In genomic region chr2:131478855-131479461, GRCh38 we compare ENCODE assay signal across 12 cellular contexts. TPM values are rescaled to one million over a fixed set of nuclear protein-coding genes. Genes with fewer than 3 reads are reported as not detected.
DNase-seq lines count a peak whose midpoint lies in the region; ATAC-seq and TF ChIP-seq lines count a peak whose summit lies in the region.
"Not testable (repeated sequence)": the region's sequence is repeated elsewhere in the genome, so short reads cannot be mapped to it uniquely, and the experiment has no call there.
"Had no signal": no experiment of that assay in that cellular context is flagged by ENCODE, and none has a peak within 500 bp of the region (broad histone marks: within the 10 kb centered on the region; RNA-seq: fewer than 3 reads in every experiment).

No MANE protein-coding gene starts in this region.

- not testable (repeated sequence) for H3K4me3 Mint-ChIP-seq in activated naive CD8-positive, alpha-beta T cell treated with anti-CD3 and anti-CD28 coated beads, Interleukin-2, amount 50 U/mL, for 24 hours

- not testable (repeated sequence) for H3K4me3 ChIP-seq in fibroblast of mammary gland (ENCODE audit: control insufficient read depth, low read depth, low read length); hepatocyte; right lobe of liver
- peak overlapping the region in 2 of 10 donors; percentile 2 to 21 for H3K4me3 ChIP-seq in heart right ventricle

- ATAC-seq in activated naive CD8-positive, alpha-beta T cell treated with anti-CD3 and anti-CD28 coated beads, Interleukin-2, amount 50 U/mL, for 24 hours = peak; percentile 47
- peak in 7 of 8 donors; percentile 30 to 84 (median 68) for ATAC-seq in heart right ventricle
- peak; percentile 88 to 94 (median 90) for ATAC-seq in right lobe of liver
- peak; percentile 42 for ATAC-seq in stimulated activated naive CD8-positive, alpha-beta T cell treated with anti-CD3 and anti-CD28 coated beads, Interleukin-15, Interleukin-2, amounts not matched to agents 100 U/mL and 50 U/mL, for 24 hours

- not testable (repeated sequence) for H3K9me3 Mint-ChIP-seq in activated naive CD8-positive, alpha-beta T cell treated with anti-CD3 and anti-CD28 coated beads, Interleukin-2, amount 50 U/mL, for 24 hours

- H4K20me1 ChIP-seq in hepatocyte (ENCODE audit: insufficient read depth, poor library complexity, severe bottlenecking) = not testable (repeated sequence)

- not testable (repeated sequence) for H3K9me3 ChIP-seq in heart right ventricle; hepatocyte (ENCODE audit: low read depth); right lobe of liver

- 50 to 76% methylated on average over 9 of the region's 9 CpGs for WGBS in heart right ventricle, 2 donors
- WGBS in hepatocyte (ENCODE audit: low lambda C conversion rate, missing lambda C conversion rate) = 93% methylated on average over 9 of the region's 9 CpGs
- WGBS in right lobe of liver (ENCODE audit: insufficient coverage, low coverage, low lambda C conversion rate, missing lambda C conversion rate) = 60% methylated on average over 6 of the region's 9 CpGs

- not testable (repeated sequence) for H3K9me2 ChIP-seq in hepatocyte (replicated peaks; ENCODE audit: insufficient read depth)

- peaks cover 0 to 12% (median 0%) of the 10 kb centered on the region in 9 donors for H3K36me3 ChIP-seq in heart right ventricle
- not testable (repeated sequence) for H3K36me3 ChIP-seq in hepatocyte (replicated peaks; ENCODE audit: insufficient read depth, low read depth); right lobe of liver

- H3K4me2 ChIP-seq in hepatocyte = not testable (repeated sequence)

- H3K36me3 Mint-ChIP-seq in activated naive CD8-positive, alpha-beta T cell treated with anti-CD3 and anti-CD28 coated beads, Interleukin-2, amount 50 U/mL, for 24 hours (ENCODE audit: low read depth) = not testable (repeated sequence)

- H3K27ac ChIP-seq in VCaP = peak overlapping the region; percentile 75
- peak overlapping the region in 9 of 10 donors; percentile 10 to 77 (median 43) for H3K27ac ChIP-seq in heart right ventricle
- H3K27ac ChIP-seq in hepatocyte = peak overlapping the region; percentile 12
- peak overlapping the region in 1 of 3 donors; percentile 13 for H3K27ac ChIP-seq in right lobe of liver

- H3K27me3 ChIP-seq in heart right ventricle, hepatocyte, right lobe of liver: not testable (repeated sequence)

- H3K27me3 Mint-ChIP-seq in activated naive CD8-positive, alpha-beta T cell treated with anti-CD3 and anti-CD28 coated beads, Interleukin-2, amount 50 U/mL, for 24 hours = not testable (repeated sequence)

- not testable (repeated sequence) for H2AFZ ChIP-seq in hepatocyte

- TF ChIP-seq POLR2A in right lobe of liver (IDR thresholded peaks at IDR 0.05) = not testable (repeated sequence)

- DNase-seq in activated naive CD8-positive, alpha-beta T cell treated with anti-CD3 and anti-CD28 coated beads, Interleukin-2, amount 50 U/mL, for 24 hours; heart right ventricle; hepatocyte (ENCODE audit: low spot score); right lobe of liver; stimulated activated naive CD8-positive, alpha-beta T cell treated with anti-CD3 and anti-CD28 coated beads, Interleukin-15, Interleukin-2, amounts not matched to agents 100 U/mL and 50 U/mL, for 24 hours: not testable (repeated sequence)
- peak; percentile 35 for DNase-seq in fibroblast of mammary gland (ENCODE audit: low read depth)

- H3K27ac Mint-ChIP-seq in activated naive CD8-positive, alpha-beta T cell treated with anti-CD3 and anti-CD28 coated beads, Interleukin-2, amount 50 U/mL, for 24 hours = peak overlapping the region; percentile 57

- not testable (repeated sequence) for H3K4me1 Mint-ChIP-seq in activated naive CD8-positive, alpha-beta T cell treated with anti-CD3 and anti-CD28 coated beads, Interleukin-2, amount 50 U/mL, for 24 hours

- not testable (repeated sequence) for H3K79me2 ChIP-seq in hepatocyte

- intact Hi-C loops in heart right ventricle (cut with DNase I); right lobe of liver (cut with DNase I): not testable (repeated sequence)

- not testable (repeated sequence) for TF ChIP-seq CTCF in VCaP (conservative IDR thresholded peaks at IDR 0.05); fibroblast of mammary gland (conservative IDR thresholded peaks at IDR 0.05; ENCODE audit: control insufficient read depth, insufficient read depth, low read depth, low read length); heart right ventricle (IDR thresholded peaks at IDR 0.05); hepatocyte (IDR thresholded peaks at IDR 0.05; ENCODE audit: poor library complexity); right lobe of liver (IDR thresholded peaks at IDR 0.05)

- H3K4me1 ChIP-seq in heart right ventricle; hepatocyte (ENCODE audit: insufficient read depth); right lobe of liver: not testable (repeated sequence)

RNA-seq across cellular contexts. Expression of gene TUBA3D, which starts 3.0 kb away (rescaled TPM):
- total RNA-seq in heart right ventricle (100 to 1,000 TPM in 3 of 10 donors, 10 to 100 TPM in 3, 1 to 10 TPM in 4; 5.1 to 135 (median 13.1) TPM), hepatocyte (104 and 126 TPM in 2 replicates), right lobe of liver (1 to 10 TPM in 2 of 6 experiments, under 1 TPM in 2, not detected in 2; 0.30 to 3.1 (median 1.5) TPM)
- polyA plus RNA-seq in heart right ventricle (100 to 1,000 TPM in 1 of 2 donors, 10 to 100 TPM in 1; 92.5 to 677 TPM), hepatocyte (65.1 and 86.7 TPM in 2 replicates)
- total RNA-seq: CD8-positive, alpha-beta T cell; GM23248 had no signal
- polyA plus RNA-seq: A549, AG04450, CD14-positive monocyte, GM23248 had no signal

RNA-seq across cellular contexts. Expression of gene MZT2A, which starts 13.2 kb away (rescaled TPM):
- 100 to 1,000 TPM; 114 to 279 (median 186) TPM for total RNA-seq in heart right ventricle
- polyA plus RNA-seq in heart right ventricle = 100 to 1,000 TPM; 533 to 674 TPM
- total RNA-seq in hepatocyte = 118 TPM in 2 replicates
- 211 TPM in 2 replicates for polyA plus RNA-seq in hepatocyte
- 10 to 100 TPM; 36.5 to 61.9 (median 42.6) TPM for total RNA-seq in right lobe of liver

RNA-seq across cellular contexts. Expression of gene CCDC74A, which starts 48.7 kb away (rescaled TPM):
- total RNA-seq in heart right ventricle (1 to 10 TPM in 5 of 10 donors, under 1 TPM in 5; 0.32 to 1.9 (median 0.92) TPM), hepatocyte (9.4 and 10.6 TPM in 2 replicates), right lobe of liver (1 to 10 TPM in 1 of 6 experiments, under 1 TPM in 5; 0.20 to 1.2 (median 0.56) TPM)
- polyA plus RNA-seq in heart right ventricle (1 to 10 TPM; 1.2 to 1.6 TPM), hepatocyte (8.0 and 9.0 TPM in 2 replicates)
- polyA plus RNA-seq: CD14-positive monocyte had no signal
